ENCODE assay signal across 8 cellular contexts in the genomic region with DNA sequence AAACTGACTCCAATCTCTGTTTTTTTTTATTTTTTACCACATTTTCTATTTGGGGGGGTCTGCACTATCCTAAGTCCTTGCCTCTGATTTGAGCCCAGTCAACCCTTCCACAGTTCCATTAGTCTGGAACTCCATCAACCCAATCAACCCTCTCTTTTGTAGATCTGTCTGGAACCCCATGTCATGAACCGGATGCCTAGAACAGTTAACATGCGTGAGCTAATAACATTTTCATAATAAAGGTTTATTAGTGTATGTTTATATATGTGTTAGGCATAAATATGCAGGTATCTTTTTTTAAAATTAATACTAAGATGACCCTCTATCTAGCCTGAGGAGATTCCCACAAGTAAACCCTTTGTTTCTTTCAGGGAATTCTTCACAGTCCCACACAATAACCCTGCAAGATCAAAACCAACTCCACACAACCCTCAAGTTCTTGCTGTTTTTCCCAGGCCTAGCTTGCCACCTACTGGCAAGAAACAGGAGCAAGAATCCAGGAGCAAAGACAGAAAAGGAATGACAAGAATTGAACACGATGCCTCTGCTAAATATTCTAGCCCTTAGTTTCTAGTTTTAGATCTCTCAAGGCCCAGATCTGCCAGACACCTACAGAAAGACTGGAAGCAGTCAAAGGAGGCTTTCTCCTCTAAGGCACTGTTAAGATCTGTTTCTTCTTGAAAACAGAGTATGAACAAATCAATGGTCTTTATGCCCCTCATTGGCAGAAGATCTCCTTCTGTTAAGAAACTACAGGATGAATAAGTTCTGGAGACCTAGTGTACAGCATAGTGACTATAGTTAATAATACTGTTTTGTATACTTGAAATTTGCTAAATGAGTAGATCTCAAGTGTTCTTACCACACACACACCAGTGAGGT.
DNase-seq lines count a peak whose midpoint lies in the region; ATAC-seq and TF ChIP-seq lines count a peak whose summit lies in the region.
"Had no signal": no experiment of that assay in that cellular context is flagged by ENCODE, and none has a peak within 500 bp of the region (broad histone marks: within the 10 kb centered on the region; RNA-seq: fewer than 3 reads in every experiment).

No MANE protein-coding gene starts in this region.

- H3K36me3 Mint-ChIP-seq in chondrocyte (ENCODE audit: low read depth) (no peaks in the 10 kb centered on the region), memory B cell (no peaks in the 10 kb centered on the region)
- H3K36me3 Mint-ChIP-seq: activated naive CD8-positive, alpha-beta T cell treated with anti-CD3 and anti-CD28 coated beads, Interleukin-2, amount 10 ng/mL, durations not matched to agents 7 days and 5 days had no signal

- H3K27ac Mint-ChIP-seq in chondrocyte (ENCODE audit: unreplicated experiment) (no peak overlapping the region), memory B cell (peak overlapping the region; percentile 75)
- H3K27ac Mint-ChIP-seq: activated naive CD8-positive, alpha-beta T cell treated with anti-CD3 and anti-CD28 coated beads, Interleukin-2, amount 10 ng/mL, durations not matched to agents 7 days and 5 days had no signal

- peak; percentile 83 for TF ChIP-seq CTCF in chondrocyte (IDR thresholded peaks at IDR 0.05)

- H3K4me1 Mint-ChIP-seq in chondrocyte (ENCODE audit: low read depth) (no peaks in the 10 kb centered on the region), memory B cell (peaks cover 36% of the 10 kb centered on the region)

- DNase-seq in DMS53 treated with DMSO at 0.1 percent for 48 hours (lab: John Stamatoyannopoulos, UW; ENCODE audit: unreplicated experiment), result peak; percentile 62
- peak; percentile 26 to 27 for DNase-seq in NOMO-1 (lab: John Stamatoyannopoulos, UW; ENCODE audit: unreplicated experiment in 2 of 2)
- DNase-seq in chondrocyte (ENCODE audit: low spot score), result no peak
- DNase-seq in memory B cell (ENCODE audit: low spot score in 2 of 2), result peak in 1 of 2 donors; percentile 11
- no peak for DNase-seq in stimulated activated naive CD4-positive, alpha-beta T cell (lab: John Stamatoyannopoulos, UW)
- DNase-seq: activated naive CD8-positive, alpha-beta T cell treated with anti-CD3 and anti-CD28 coated beads, Interleukin-2, amount 10 ng/mL, durations not matched to agents 7 days and 5 days had no signal

- H3K4me3 Mint-ChIP-seq in chondrocyte (ENCODE audit: unreplicated experiment) (no peak overlapping the region), memory B cell (peak overlapping the region; percentile 24)
- H3K4me3 Mint-ChIP-seq: activated naive CD8-positive, alpha-beta T cell treated with anti-CD3 and anti-CD28 coated beads, Interleukin-2, amount 10 ng/mL, durations not matched to agents 7 days and 5 days had no signal

- peak; percentile 34 for ATAC-seq in GM18870 (IDR thresholded peaks at IDR 0.05; ENCODE audit: unreplicated experiment)
- peak; percentile 25 for ATAC-seq in HG03135 (IDR thresholded peaks at IDR 0.05; ENCODE audit: unreplicated experiment)
- ATAC-seq in memory B cell (ENCODE audit: low read depth), result no peak

- peaks cover 43% of the 10 kb centered on the region for H3K27me3 Mint-ChIP-seq in chondrocyte (ENCODE audit: low read depth)
- no peaks in the 10 kb centered on the region for H3K27me3 Mint-ChIP-seq in memory B cell

- no peaks in the 10 kb centered on the region for H3K9me3 Mint-ChIP-seq in chondrocyte (ENCODE audit: low read depth)
- H3K9me3 Mint-ChIP-seq in memory B cell, result no peaks in the 10 kb centered on the region
- H3K9me3 Mint-ChIP-seq: activated naive CD8-positive, alpha-beta T cell treated with anti-CD3 and anti-CD28 coated beads, Interleukin-2, amount 10 ng/mL, durations not matched to agents 7 days and 5 days had no signal

Comparison
In these comparisons a context has a peak if more than half of its experiments do, and no peak if none do; other contexts are left out.
1. DNase-seq: peak in DMS53 treated with DMSO at 0.1 percent for 48 hours (single experiment) and NOMO-1 (2 of 2); none in chondrocyte (single experiment) and stimulated activated naive CD4-positive, alpha-beta T cell (0 of 6).